ENCODE assay signal across 1 cellular context in the genomic region with DNA sequence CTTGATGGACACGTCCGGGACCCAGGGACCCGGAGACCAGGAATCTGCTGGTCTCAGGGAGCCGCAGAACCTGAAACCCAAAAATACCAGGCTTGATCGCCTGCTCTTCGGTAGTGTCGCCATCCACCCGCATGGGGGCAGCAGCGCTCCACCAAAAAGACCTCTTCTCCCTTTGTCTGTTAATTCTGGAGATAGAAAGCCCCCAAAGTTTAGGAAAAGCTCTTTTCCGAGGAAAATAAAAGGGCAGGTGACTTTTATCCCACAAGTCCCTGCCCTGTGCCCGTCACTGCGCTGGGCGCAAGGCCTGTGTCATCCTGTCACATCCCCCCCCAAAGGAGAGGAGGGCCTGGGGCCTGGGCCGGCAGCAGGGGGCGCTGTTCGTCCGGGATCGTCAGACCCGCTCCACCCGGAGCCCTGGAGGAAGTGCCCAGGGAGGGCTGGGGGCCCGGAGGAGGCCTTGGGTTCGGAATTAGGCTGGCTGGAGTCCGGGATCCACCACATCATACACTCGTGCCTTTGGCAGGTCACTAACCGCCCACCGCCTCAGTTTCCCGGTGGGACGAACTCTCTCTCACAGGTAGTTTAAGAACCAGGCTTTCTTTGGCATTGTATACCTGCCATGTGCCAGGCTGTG.
TF ChIP-seq lines count a peak whose summit lies in the region.

No MANE protein-coding gene starts in this region.

TF ChIP-seq in K562, 482 proteins besides CTCF, POLR2A, EP300 and RAD21 (continues in another document):
- no peak for TF ChIP-seq ELF2 (CRISPR knock-in tag; IDR thresholded peaks at IDR 0.05)
- TF ChIP-seq, protein P1, sequence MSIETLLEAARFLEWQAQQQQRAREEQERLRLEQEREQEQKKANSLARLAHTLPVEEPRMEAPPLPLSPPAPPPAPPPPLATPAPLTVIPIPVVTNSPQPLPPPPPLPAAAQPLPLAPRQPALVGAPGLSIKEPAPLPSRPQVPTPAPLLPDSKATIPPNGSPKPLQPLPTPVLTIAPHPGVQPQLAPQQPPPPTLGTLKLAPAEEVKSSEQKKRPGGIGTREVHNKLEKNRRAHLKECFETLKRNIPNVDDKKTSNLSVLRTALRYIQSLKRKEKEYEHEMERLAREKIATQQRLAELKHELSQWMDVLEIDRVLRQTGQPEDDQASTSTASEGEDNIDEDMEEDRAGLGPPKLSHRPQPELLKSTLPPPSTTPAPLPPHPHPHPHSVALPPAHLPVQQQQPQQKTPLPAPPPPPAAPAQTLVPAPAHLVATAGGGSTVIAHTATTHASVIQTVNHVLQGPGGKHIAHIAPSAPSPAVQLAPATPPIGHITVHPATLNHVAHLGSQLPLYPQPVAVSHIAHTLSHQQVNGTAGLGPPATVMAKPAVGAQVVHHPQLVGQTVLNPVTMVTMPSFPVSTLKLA (conservative IDR thresholded peaks at IDR 0.05) = 0 out of 4 replicates have a peak, but pooled peaks of 1 of the 2 experiments have one; percentile 16
- TF ChIP-seq RB1 (IDR thresholded peaks at IDR 0.05; ENCODE audit: low read depth) = peak; percentile 62
- TF ChIP-seq XRCC5 (IDR thresholded peaks at IDR 0.05; ENCODE audit: low read depth, low read length) = 0 out of 2 replicates have a peak, but pooled peaks have one; percentile 61
- peak; percentile 99 for TF ChIP-seq ZNF740 (CRISPR knock-in tag; IDR thresholded peaks at IDR 0.05)
- peak in 1 of 2 experiments; percentile 94; a peak in 2 of 4 replicates for TF ChIP-seq ZNF740 (tag; IDR thresholded peaks at IDR 0.05)
- TF ChIP-seq SPI1 (IDR thresholded peaks at IDR 0.05; ENCODE audit: borderline replicate concordance, low read depth, low read length) = peak; percentile 57; the same call in 1 of the 2 replicates
- TF ChIP-seq HNRNPK (IDR thresholded peaks at IDR 0.05; ENCODE audit: low read depth, low read length, poor library complexity, severe bottlenecking) = no peak
- TF ChIP-seq ZNF197 (CRISPR knock-in tag; IDR thresholded peaks at IDR 0.05; ENCODE audit: low read depth) = no peak
- peak; percentile 56 for TF ChIP-seq RBFOX2 (IDR thresholded peaks at IDR 0.05; ENCODE audit: low read depth, low read length)
- TF ChIP-seq SP1 (CRISPR knock-in tag; IDR thresholded peaks at IDR 0.05) = no peak
- TF ChIP-seq, protein P2, sequence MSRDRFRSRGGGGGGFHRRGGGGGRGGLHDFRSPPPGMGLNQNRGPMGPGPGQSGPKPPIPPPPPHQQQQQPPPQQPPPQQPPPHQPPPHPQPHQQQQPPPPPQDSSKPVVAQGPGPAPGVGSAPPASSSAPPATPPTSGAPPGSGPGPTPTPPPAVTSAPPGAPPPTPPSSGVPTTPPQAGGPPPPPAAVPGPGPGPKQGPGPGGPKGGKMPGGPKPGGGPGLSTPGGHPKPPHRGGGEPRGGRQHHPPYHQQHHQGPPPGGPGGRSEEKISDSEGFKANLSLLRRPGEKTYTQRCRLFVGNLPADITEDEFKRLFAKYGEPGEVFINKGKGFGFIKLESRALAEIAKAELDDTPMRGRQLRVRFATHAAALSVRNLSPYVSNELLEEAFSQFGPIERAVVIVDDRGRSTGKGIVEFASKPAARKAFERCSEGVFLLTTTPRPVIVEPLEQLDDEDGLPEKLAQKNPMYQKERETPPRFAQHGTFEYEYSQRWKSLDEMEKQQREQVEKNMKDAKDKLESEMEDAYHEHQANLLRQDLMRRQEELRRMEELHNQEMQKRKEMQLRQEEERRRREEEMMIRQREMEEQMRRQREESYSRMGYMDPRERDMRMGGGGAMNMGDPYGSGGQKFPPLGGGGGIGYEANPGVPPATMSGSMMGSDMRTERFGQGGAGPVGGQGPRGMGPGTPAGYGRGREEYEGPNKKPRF (IDR thresholded peaks at IDR 0.05; ENCODE audit: low read depth, low read length) = no peak
- peak; percentile 93 for TF ChIP-seq CC2D1A (IDR thresholded peaks at IDR 0.05)
- no peak for TF ChIP-seq PRPF4 (IDR thresholded peaks at IDR 0.05; ENCODE audit: insufficient read depth, low read depth, low read length, poor library complexity, severe bottlenecking)
- TF ChIP-seq LCOR (CRISPR knock-in tag; IDR thresholded peaks at IDR 0.05) = peak; percentile 31; the same call in 1 of the 2 replicates
- TF ChIP-seq ZNF398 (CRISPR knock-in tag; IDR thresholded peaks at IDR 0.05) = no peak
- TF ChIP-seq JUN (IDR thresholded peaks at IDR 0.05; ENCODE audit: borderline replicate concordance, low read depth, low read length) = no peak
- TF ChIP-seq JUN (CRISPR knock-in tag; IDR thresholded peaks at IDR 0.05; ENCODE audit: borderline replicate concordance) = no peak
- no peak for TF ChIP-seq ZNF280B (CRISPR knock-in tag; IDR thresholded peaks at IDR 0.05)
- TF ChIP-seq BRD9 (IDR thresholded peaks at IDR 0.05; ENCODE audit: low read depth, partially characterized antibody) = peak; percentile 70
- no peak for TF ChIP-seq HNRNPLL (IDR thresholded peaks at IDR 0.05; ENCODE audit: low read depth, low read length, poor library complexity, severe bottlenecking)
- TF ChIP-seq ZNF589 (CRISPR knock-in tag; IDR thresholded peaks at IDR 0.05; ENCODE audit: low read depth) = no peak
- no peak for TF ChIP-seq DDX20 (tag; IDR thresholded peaks at IDR 0.05; ENCODE audit: low read depth)
- no peak for TF ChIP-seq CSDE1 (IDR thresholded peaks at IDR 0.05)
- TF ChIP-seq, protein P3, sequence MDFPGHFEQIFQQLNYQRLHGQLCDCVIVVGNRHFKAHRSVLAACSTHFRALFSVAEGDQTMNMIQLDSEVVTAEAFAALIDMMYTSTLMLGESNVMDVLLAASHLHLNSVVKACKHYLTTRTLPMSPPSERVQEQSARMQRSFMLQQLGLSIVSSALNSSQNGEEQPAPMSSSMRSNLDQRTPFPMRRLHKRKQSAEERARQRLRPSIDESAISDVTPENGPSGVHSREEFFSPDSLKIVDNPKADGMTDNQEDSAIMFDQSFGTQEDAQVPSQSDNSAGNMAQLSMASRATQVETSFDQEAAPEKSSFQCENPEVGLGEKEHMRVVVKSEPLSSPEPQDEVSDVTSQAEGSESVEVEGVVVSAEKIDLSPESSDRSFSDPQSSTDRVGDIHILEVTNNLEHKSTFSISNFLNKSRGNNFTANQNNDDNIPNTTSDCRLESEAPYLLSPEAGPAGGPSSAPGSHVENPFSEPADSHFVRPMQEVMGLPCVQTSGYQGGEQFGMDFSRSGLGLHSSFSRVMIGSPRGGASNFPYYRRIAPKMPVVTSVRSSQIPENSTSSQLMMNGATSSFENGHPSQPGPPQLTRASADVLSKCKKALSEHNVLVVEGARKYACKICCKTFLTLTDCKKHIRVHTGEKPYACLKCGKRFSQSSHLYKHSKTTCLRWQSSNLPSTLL (IDR thresholded peaks at IDR 0.05) = no peak
- TF ChIP-seq C11orf30 (IDR thresholded peaks at IDR 0.05; ENCODE audit: low read depth) = no peak
- TF ChIP-seq ZNF133 (CRISPR knock-in tag; IDR thresholded peaks at IDR 0.05) = no peak
- no peak for TF ChIP-seq BCOR (IDR thresholded peaks at IDR 0.05)
- TF ChIP-seq HCFC1 (IDR thresholded peaks at IDR 0.05; ENCODE audit: low read depth, low read length) = no peak
- no peak for TF ChIP-seq WHSC1 (IDR thresholded peaks at IDR 0.05; ENCODE audit: low read length)
- TF ChIP-seq CREB3L1 (IDR thresholded peaks at IDR 0.05; ENCODE audit: borderline replicate concordance, low read depth) = no peak
- TF ChIP-seq, protein P4, sequence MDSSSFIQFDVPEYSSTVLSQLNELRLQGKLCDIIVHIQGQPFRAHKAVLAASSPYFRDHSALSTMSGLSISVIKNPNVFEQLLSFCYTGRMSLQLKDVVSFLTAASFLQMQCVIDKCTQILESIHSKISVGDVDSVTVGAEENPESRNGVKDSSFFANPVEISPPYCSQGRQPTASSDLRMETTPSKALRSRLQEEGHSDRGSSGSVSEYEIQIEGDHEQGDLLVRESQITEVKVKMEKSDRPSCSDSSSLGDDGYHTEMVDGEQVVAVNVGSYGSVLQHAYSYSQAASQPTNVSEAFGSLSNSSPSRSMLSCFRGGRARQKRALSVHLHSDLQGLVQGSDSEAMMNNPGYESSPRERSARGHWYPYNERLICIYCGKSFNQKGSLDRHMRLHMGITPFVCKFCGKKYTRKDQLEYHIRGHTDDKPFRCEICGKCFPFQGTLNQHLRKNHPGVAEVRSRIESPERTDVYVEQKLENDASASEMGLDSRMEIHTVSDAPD (CRISPR knock-in tag; IDR thresholded peaks at IDR 0.05) = no peak
- TF ChIP-seq SMAD4 (CRISPR knock-in tag; conservative IDR thresholded peaks at IDR 0.05) = no peak; the same call in 1 of the 2 replicates
- no peak for TF ChIP-seq ARHGAP35 (IDR thresholded peaks at IDR 0.05; ENCODE audit: partially characterized antibody)
- no peak for TF ChIP-seq ZSCAN29 (IDR thresholded peaks at IDR 0.05)
- TF ChIP-seq STAG1 (CRISPR knock-in tag; IDR thresholded peaks at IDR 0.05; ENCODE audit: borderline replicate concordance) = peak; percentile 60; the same call in 1 of the 2 replicates
- TF ChIP-seq, protein P5, sequence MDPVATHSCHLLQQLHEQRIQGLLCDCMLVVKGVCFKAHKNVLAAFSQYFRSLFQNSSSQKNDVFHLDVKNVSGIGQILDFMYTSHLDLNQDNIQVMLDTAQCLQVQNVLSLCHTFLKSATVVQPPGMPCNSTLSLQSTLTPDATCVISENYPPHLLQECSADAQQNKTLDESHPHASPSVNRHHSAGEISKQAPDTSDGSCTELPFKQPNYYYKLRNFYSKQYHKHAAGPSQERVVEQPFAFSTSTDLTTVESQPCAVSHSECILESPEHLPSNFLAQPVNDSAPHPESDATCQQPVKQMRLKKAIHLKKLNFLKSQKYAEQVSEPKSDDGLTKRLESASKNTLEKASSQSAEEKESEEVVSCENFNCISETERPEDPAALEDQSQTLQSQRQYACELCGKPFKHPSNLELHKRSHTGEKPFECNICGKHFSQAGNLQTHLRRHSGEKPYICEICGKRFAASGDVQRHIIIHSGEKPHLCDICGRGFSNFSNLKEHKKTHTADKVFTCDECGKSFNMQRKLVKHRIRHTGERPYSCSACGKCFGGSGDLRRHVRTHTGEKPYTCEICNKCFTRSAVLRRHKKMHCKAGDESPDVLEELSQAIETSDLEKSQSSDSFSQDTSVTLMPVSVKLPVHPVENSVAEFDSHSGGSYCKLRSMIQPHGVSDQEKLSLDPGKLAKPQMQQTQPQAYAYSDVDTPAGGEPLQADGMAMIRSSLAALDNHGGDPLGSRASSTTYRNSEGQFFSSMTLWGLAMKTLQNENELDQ (CRISPR knock-in tag; IDR thresholded peaks at IDR 0.05; ENCODE audit: borderline replicate concordance) = no peak
- TF ChIP-seq, protein P6, sequence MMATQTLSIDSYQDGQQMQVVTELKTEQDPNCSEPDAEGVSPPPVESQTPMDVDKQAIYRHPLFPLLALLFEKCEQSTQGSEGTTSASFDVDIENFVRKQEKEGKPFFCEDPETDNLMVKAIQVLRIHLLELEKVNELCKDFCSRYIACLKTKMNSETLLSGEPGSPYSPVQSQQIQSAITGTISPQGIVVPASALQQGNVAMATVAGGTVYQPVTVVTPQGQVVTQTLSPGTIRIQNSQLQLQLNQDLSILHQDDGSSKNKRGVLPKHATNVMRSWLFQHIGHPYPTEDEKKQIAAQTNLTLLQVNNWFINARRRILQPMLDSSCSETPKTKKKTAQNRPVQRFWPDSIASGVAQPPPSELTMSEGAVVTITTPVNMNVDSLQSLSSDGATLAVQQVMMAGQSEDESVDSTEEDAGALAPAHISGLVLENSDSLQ (IDR thresholded peaks at IDR 0.05) = peak; percentile 24; the same call in 1 of the 2 replicates
- TF ChIP-seq SMARCC2 (IDR thresholded peaks at IDR 0.05; ENCODE audit: low read depth) = no peak
- peak; percentile 49; the same call in 1 of the 2 replicates for TF ChIP-seq TFAP4 (CRISPR knock-in tag; IDR thresholded peaks at IDR 0.05; ENCODE audit: borderline replicate concordance)
- no peak for TF ChIP-seq NEUROD1 (IDR thresholded peaks at IDR 0.05; ENCODE audit: borderline replicate concordance, low read depth, low read length, partially characterized antibody)
